8 cellular contexts compared by ENCODE assay signal in genomic region chr18:48834421-48835011, GRCh38.
DNase-seq lines count a peak whose midpoint lies in the region; ATAC-seq, FAIRE-seq and TF ChIP-seq lines count a peak whose summit lies in the region.

No MANE protein-coding gene starts in this region.

- peaks cover 96% of the 10 kb centered on the region for H3K4me1 Mint-ChIP-seq in activated naive CD8-positive, alpha-beta T cell treated with anti-CD3 and anti-CD28 coated beads, Interleukin-2, amount 50 U/mL, for 24 hours

- DNase-seq in AG04450 (ENCODE audit: low read depth, low spot score) (peak; percentile 78), GM19239 (ENCODE audit: insufficient read length, low spot score) (peak; percentile 58), T follicular helper cell (ENCODE audit: low read depth) (peak; percentile 60), hepatic stellate cell (ENCODE audit: low spot score) (peak; percentile 93), NCI-H1930 (lab: John Stamatoyannopoulos, UW) (no peak)
- peak; percentile 82 for DNase-seq in activated naive CD8-positive, alpha-beta T cell treated with anti-CD3 and anti-CD28 coated beads, Interleukin-2, amount 50 U/mL, for 24 hours
- peak; percentile 23 to 44 for DNase-seq in stimulated activated CD4-positive, alpha-beta T cell treated with anti-CD3 and anti-CD28 coated beads, Interleukin-1b, Interleukin-23, amount 100 ng/mL, for 1 hour (ENCODE audit: low read depth in 2 of 2)

- CTCF ChIA-PET in AG04450 (lab: Charles Lee), result no interaction called here

- TF ChIP-seq CTCF in AG04450 (IDR thresholded peaks at IDR 0.05; ENCODE audit: low read depth, low read length), result no peak

- POLR2A ChIA-PET in AG04450 (lab: Yijun Ruan, JAX), result interaction anchor here (0.7 to 1.0 kb wide), 2 partner anchors 27 to 95 kb away, joined by 3 to 5 read pairs; no protein-coding TSS in a partner anchor

- no peak for FAIRE-seq in GM19239 (lab: Jason Lieb, UNC)

- H3K27me3 ChIP-seq in AG04450 (ENCODE audit: control insufficient read depth, insufficient read depth, low read length), result no peaks in the 10 kb centered on the region

- peak; percentile 68 for ATAC-seq in HG03378 (IDR thresholded peaks at IDR 0.05; ENCODE audit: unreplicated experiment)
- ATAC-seq in activated naive CD8-positive, alpha-beta T cell treated with anti-CD3 and anti-CD28 coated beads, Interleukin-2, amount 50 U/mL, for 24 hours, result peak; percentile 89

- H3K9me3 Mint-ChIP-seq in activated naive CD8-positive, alpha-beta T cell treated with anti-CD3 and anti-CD28 coated beads, Interleukin-2, amount 50 U/mL, for 24 hours, result no peaks in the 10 kb centered on the region

- peaks cover 2% of the 10 kb centered on the region for H3K36me3 Mint-ChIP-seq in activated naive CD8-positive, alpha-beta T cell treated with anti-CD3 and anti-CD28 coated beads, Interleukin-2, amount 50 U/mL, for 24 hours (ENCODE audit: low read depth)

- H3K27me3 Mint-ChIP-seq in activated naive CD8-positive, alpha-beta T cell treated with anti-CD3 and anti-CD28 coated beads, Interleukin-2, amount 50 U/mL, for 24 hours, result no peaks in the 10 kb centered on the region

- no peaks in the 10 kb centered on the region for H3K9me3 ChIP-seq in AG04450 (ENCODE audit: control insufficient read depth, insufficient read depth, low read length)

- peak overlapping the region; percentile 82 for H3K27ac ChIP-seq in AG04450 (ENCODE audit: low read depth, low read length)

- H3K4me3 Mint-ChIP-seq in activated naive CD8-positive, alpha-beta T cell treated with anti-CD3 and anti-CD28 coated beads, Interleukin-2, amount 50 U/mL, for 24 hours, result peak overlapping the region; percentile 81

- peak overlapping the region; percentile 21; the same call in 1 of the 2 replicates for H3K4me3 ChIP-seq in AG04450 (ENCODE audit: low read depth, low read length)

- H3K27ac Mint-ChIP-seq in activated naive CD8-positive, alpha-beta T cell treated with anti-CD3 and anti-CD28 coated beads, Interleukin-2, amount 50 U/mL, for 24 hours, result peak overlapping the region; percentile 99

Comparison
In these comparisons a context has a peak if more than half of its experiments do, and no peak if none do; other contexts are left out.
1. DNase-seq: peak in AG04450 (single experiment), GM19239 (single experiment), T follicular helper cell (single experiment), activated naive CD8-positive, alpha-beta T cell treated with anti-CD3 and anti-CD28 coated beads, Interleukin-2, amount 50 U/mL, for 24 hours (single experiment), hepatic stellate cell (single experiment) and stimulated activated CD4-positive, alpha-beta T cell treated with anti-CD3 and anti-CD28 coated beads, Interleukin-1b, Interleukin-23, amount 100 ng/mL, for 1 hour (2 of 2); none in NCI-H1930 (0 of 2).